Comparison of ENCODE assay signal across 20 cellular contexts in the genomic region with DNA sequence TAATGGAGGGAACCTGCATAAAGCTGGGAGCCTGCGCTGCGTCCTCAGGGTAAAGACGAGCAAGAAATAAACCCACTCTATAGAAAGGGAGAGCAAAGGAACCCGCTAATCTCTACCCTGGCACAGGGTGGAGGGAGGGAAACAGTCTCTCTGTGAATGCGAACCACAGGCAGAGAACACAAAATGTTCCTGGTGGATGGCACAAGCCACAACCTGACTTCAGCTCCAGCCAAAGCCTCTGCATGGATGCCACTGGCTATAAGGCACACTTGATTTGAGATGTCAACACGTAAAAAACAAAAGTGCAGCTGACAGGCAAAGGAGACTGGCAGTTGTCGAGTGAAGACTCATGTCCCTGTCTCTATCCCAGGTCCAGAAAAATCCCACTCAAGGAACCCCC. TPM values are rescaled to one million over a fixed set of nuclear protein-coding genes. Genes with fewer than 3 reads are reported as not detected.
DNase-seq lines count a peak whose midpoint lies in the region; ATAC-seq and TF ChIP-seq lines count a peak whose summit lies in the region.
"Had no signal": no experiment of that assay in that cellular context is flagged by ENCODE, and none has a peak within 500 bp of the region (broad histone marks: within the 10 kb centered on the region; RNA-seq: fewer than 3 reads in every experiment).

No MANE protein-coding gene starts in this region.

- no peaks in the 10 kb centered on the region for H3K79me1 ChIP-seq in trophoblast cell (ENCODE audit: low read length)

- no peak overlapping the region for H4K12ac ChIP-seq in trophoblast cell (ENCODE audit: low read depth, low read length)

- peaks cover 4 to 8% of the 10 kb centered on the region in 2 experiments for H3K36me3 ChIP-seq in trophoblast cell (ENCODE audit: control insufficient read depth in 1 of 2, insufficient read depth in 2 of 2, low read length in 2 of 2)

- H3K27me3 Mint-ChIP-seq in activated naive CD8-positive, alpha-beta T cell: no peaks in the 10 kb centered on the region
- no peaks in the 10 kb centered on the region for H3K27me3 Mint-ChIP-seq in activated naive CD8-positive, alpha-beta T cell treated with anti-CD3 and anti-CD28 coated beads for 36 hours
- peaks cover 3% of the 10 kb centered on the region for H3K27me3 Mint-ChIP-seq in chondrocyte (ENCODE audit: low read depth)
- H3K27me3 Mint-ChIP-seq: CD4-positive, CD25-positive, alpha-beta regulatory T cell had no signal

- no peak overlapping the region for H3K23ac ChIP-seq in trophoblast cell (ENCODE audit: low read length)

- no peak overlapping the region for H3K4ac ChIP-seq in trophoblast cell (ENCODE audit: low read depth, low read length)

- no peak overlapping the region for H2AK5ac ChIP-seq in trophoblast cell (ENCODE audit: low read length)

- H3K4me3 Mint-ChIP-seq in activated naive CD8-positive, alpha-beta T cell: no peak overlapping the region
- H3K4me3 Mint-ChIP-seq in activated naive CD8-positive, alpha-beta T cell treated with anti-CD3 and anti-CD28 coated beads for 36 hours: no peak overlapping the region
- H3K4me3 Mint-ChIP-seq in chondrocyte (ENCODE audit: unreplicated experiment): no peak overlapping the region
- H3K4me3 Mint-ChIP-seq: CD4-positive, CD25-positive, alpha-beta regulatory T cell had no signal

- no peak overlapping the region for H3K9ac ChIP-seq in trophoblast cell (ENCODE audit: low read length)

- no CpG with 5 or more reads among the region's 7 CpGs for WGBS in trophoblast cell (ENCODE audit: extremely low coverage, insufficient coverage, insufficient read length)

- H3K9me3 ChIP-seq in trophoblast cell (ENCODE audit: insufficient read depth, low read depth, low read length): no peaks in the 10 kb centered on the region
- H3K9me3 ChIP-seq: BE2C, SJCRH30 had no signal

- H4K91ac ChIP-seq in trophoblast cell (ENCODE audit: low read depth, low read length): no peak overlapping the region

- no peak for TF ChIP-seq CTCF in chondrocyte (IDR thresholded peaks at IDR 0.05)

- no peak overlapping the region for H2BK120ac ChIP-seq in trophoblast cell (ENCODE audit: insufficient read depth, low read length, poor library complexity)

- no peak overlapping the region for H3K14ac ChIP-seq in trophoblast cell (ENCODE audit: low read length)

- no peaks in the 10 kb centered on the region for H3K27me3 ChIP-seq in trophoblast cell (ENCODE audit: insufficient read depth, low read length)
- H3K27me3 ChIP-seq: BE2C, SJCRH30 had no signal

- H3K4me1 ChIP-seq in trophoblast cell (ENCODE audit: control insufficient read depth in 1 of 2, insufficient read depth in 2 of 2, low read length in 2 of 2): peaks cover 0 to 5% of the 10 kb centered on the region in 2 experiments

- peaks cover 2% of the 10 kb centered on the region for H3K36me3 Mint-ChIP-seq in activated naive CD8-positive, alpha-beta T cell
- H3K36me3 Mint-ChIP-seq in activated naive CD8-positive, alpha-beta T cell treated with anti-CD3 and anti-CD28 coated beads for 36 hours: no peaks in the 10 kb centered on the region
- H3K36me3 Mint-ChIP-seq in chondrocyte (ENCODE audit: low read depth): peaks cover 4% of the 10 kb centered on the region

- H3K79me2 ChIP-seq in trophoblast cell (ENCODE audit: control insufficient read depth, insufficient read depth, low read length, poor library complexity): no peaks in the 10 kb centered on the region

- ATAC-seq in left ventricle myocardium superior: peak; percentile 50
- no peak for ATAC-seq in GM21447 (IDR thresholded peaks at IDR 0.05; ENCODE audit: unreplicated experiment)
- ATAC-seq: HepG2 had no signal

- H3K27ac Mint-ChIP-seq in activated naive CD8-positive, alpha-beta T cell: peak overlapping the region; percentile 6
- no peak overlapping the region for H3K27ac Mint-ChIP-seq in activated naive CD8-positive, alpha-beta T cell treated with anti-CD3 and anti-CD28 coated beads for 36 hours
- H3K27ac Mint-ChIP-seq in chondrocyte (ENCODE audit: unreplicated experiment): no peak overlapping the region

- no peak overlapping the region for H3K4me3 ChIP-seq in trophoblast cell (ENCODE audit: low read depth, low read length)
- H3K4me3 ChIP-seq: SJCRH30 had no signal

- H3K4me2 ChIP-seq in trophoblast cell (ENCODE audit: low read length): no peak overlapping the region

- H2AFZ ChIP-seq in trophoblast cell (ENCODE audit: insufficient read depth, low read length, poor library complexity): no peak overlapping the region

- H2BK5ac ChIP-seq in trophoblast cell (ENCODE audit: low read depth, low read length, poor library complexity): no peak overlapping the region

- DNase-seq in activated naive CD8-positive, alpha-beta T cell treated with anti-CD3 and anti-CD28 coated beads for 36 hours: no peak
- DNase-seq in chondrocyte (ENCODE audit: low spot score): peak; percentile 33
- peak; percentile 48 for DNase-seq in left ventricle myocardium superior
- no peak for DNase-seq in SIG-M5 (lab: John Stamatoyannopoulos, UW)
- DNase-seq in trophoblast cell: no peak
- DNase-seq: BE2C; CD4-positive, CD25-positive, alpha-beta regulatory T cell; COR-L47; DMS 273 treated with DMSO at 0.1 percent for 48 hours; DND-41; GOT3; KBM-7; NCI-H1105; NCI-H774; SJCRH30 had no signal

- no peak overlapping the region for H3K18ac ChIP-seq in trophoblast cell (ENCODE audit: low read length)

- H3K27ac ChIP-seq in temporal lobe (ENCODE audit: low read depth, low read length) (peak overlapping the region; percentile 57), trophoblast cell (ENCODE audit: low read depth, low read length) (no peak overlapping the region)
- H3K27ac ChIP-seq: SJCRH30 had no signal

- intact Hi-C loops in left ventricle myocardium superior (cut with micrococcal nuclease): no loop called here

- H3K9me3 Mint-ChIP-seq in activated naive CD8-positive, alpha-beta T cell (ENCODE audit: low read depth): no peaks in the 10 kb centered on the region
- no peaks in the 10 kb centered on the region for H3K9me3 Mint-ChIP-seq in activated naive CD8-positive, alpha-beta T cell treated with anti-CD3 and anti-CD28 coated beads for 36 hours
- H3K9me3 Mint-ChIP-seq in chondrocyte (ENCODE audit: low read depth): no peaks in the 10 kb centered on the region
- H3K9me3 Mint-ChIP-seq: CD4-positive, CD25-positive, alpha-beta regulatory T cell had no signal

- H2BK12ac ChIP-seq in trophoblast cell (ENCODE audit: low read length): no peak overlapping the region

- H3K4me1 Mint-ChIP-seq in activated naive CD8-positive, alpha-beta T cell (ENCODE audit: low read depth): peaks cover 4% of the 10 kb centered on the region
- H3K4me1 Mint-ChIP-seq in activated naive CD8-positive, alpha-beta T cell treated with anti-CD3 and anti-CD28 coated beads for 36 hours: peaks cover 4% of the 10 kb centered on the region
- H3K4me1 Mint-ChIP-seq in chondrocyte (ENCODE audit: low read depth): peaks cover 4% of the 10 kb centered on the region

- no peak overlapping the region for H4K8ac ChIP-seq in trophoblast cell (ENCODE audit: low read depth, low read length)

RNA-seq across cellular contexts. Expression of gene CHGA, which starts 32.4 kb away (rescaled TPM):
- total RNA-seq in activated naive CD8-positive, alpha-beta T cell treated with anti-CD3 and anti-CD28 coated beads for 36 hours: not detected
- not detected in 3 replicates for total RNA-seq in chondrocyte
- not detected for total RNA-seq in left ventricle myocardium superior
- total RNA-seq in temporal lobe: 30.2 TPM
- polyA plus RNA-seq in trophoblast cell (2013): 0.19 TPM in 2 replicates
- total RNA-seq: CD4-positive, CD25-positive, alpha-beta regulatory T cell; HepG2; RPMI7951; SJCRH30 had no signal
- polyA plus RNA-seq: HepG2 had no signal

Comparison
In these comparisons a context has a peak if more than half of its experiments do, and no peak if none do; other contexts are left out.
1. DNase-seq: peak in chondrocyte (single experiment) and left ventricle myocardium superior (single experiment); none in activated naive CD8-positive, alpha-beta T cell treated with anti-CD3 and anti-CD28 coated beads for 36 hours (single experiment), SIG-M5 (single experiment) and trophoblast cell (0 of 2).
2. RNA of gene CHGA, which starts 32.4 kb away (total RNA-seq): 30.2 TPM in temporal lobe (single experiment); not detected in activated naive CD8-positive, alpha-beta T cell treated with anti-CD3 and anti-CD28 coated beads for 36 hours, not detected in chondrocyte and not detected in left ventricle myocardium superior (single experiment); every median in the first group is over 10 times any median in the second.